Comparison of ENCODE assay signal across 28 cellular contexts in the genomic region with DNA sequence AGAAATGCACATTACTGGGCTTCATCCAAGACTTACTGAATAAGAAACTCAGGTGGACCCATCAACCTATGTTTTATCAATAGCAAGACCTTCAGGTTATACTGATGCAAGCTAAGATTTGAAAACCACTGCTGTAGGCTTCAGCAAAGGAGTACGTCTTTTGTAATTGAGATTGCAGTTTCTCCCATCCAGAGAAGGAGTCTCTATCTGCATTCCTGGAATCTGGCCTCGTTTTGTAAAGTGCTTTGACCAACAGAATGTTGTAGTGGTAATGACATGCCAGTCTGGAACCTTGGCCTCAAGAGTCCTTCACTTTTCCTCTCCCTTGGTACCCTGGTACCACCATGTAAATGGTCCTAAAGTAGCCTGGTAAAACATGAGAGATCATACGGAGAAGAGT. TPM values are rescaled to one million over a fixed set of nuclear protein-coding genes. Genes with fewer than 3 reads are reported as not detected.
"Had no signal": no experiment of that assay in that cellular context is flagged by ENCODE, and none has a peak within 500 bp of the region (broad histone marks: within the 10 kb centered on the region; RNA-seq: fewer than 3 reads in every experiment).

No MANE protein-coding gene starts in this region.

- H3K4me1 ChIP-seq: pancreas, prostate gland, right lobe of liver, sigmoid colon, stomach, thyroid gland, tibial nerve, upper lobe of left lung, vagina had no signal

- H3K27me3 ChIP-seq: neutrophil, pancreas, right lobe of liver, sigmoid colon, thyroid gland, tibial nerve, upper lobe of left lung, vagina had no signal

- H3K27me3 Mint-ChIP-seq: natural killer cell treated with Interleukin-12 subunit alpha and Interleukin-12 subunit beta and Interleukin-15 and Interleukin-18, amount 100 ng/mL, for 72 hours; stimulated activated naive B cell treated with anti-CD40 and anti-IgM and Interleukin-4, amounts not matched to agents 10 μg/mL and 1 μg/mL and 100 μg/mL, for 72 hours had no signal

- H3K9me3 ChIP-seq: neutrophil, pancreas, prostate gland, right lobe of liver, sigmoid colon, thoracic aorta, thyroid gland, upper lobe of left lung, vagina had no signal

- H3K4me3 Mint-ChIP-seq: naive thymus-derived CD8-positive, alpha-beta T cell; natural killer cell treated with Interleukin-12 subunit alpha and Interleukin-12 subunit beta and Interleukin-15 and Interleukin-18, amount 100 ng/mL, for 72 hours; nephron progenitor cell; neural crest cell; stimulated activated effector memory CD8-positive, alpha-beta T cell treated with anti-CD3 and anti-CD28 coated beads, Interleukin-12 subunit alpha, Interleukin-12 subunit beta, amount 100 ng/mL, for 72 hours; stimulated activated naive B cell treated with anti-CD40 and anti-IgM and Interleukin-4, amounts not matched to agents 10 μg/mL and 1 μg/mL and 100 μg/mL, for 72 hours; stimulated activated naive CD8-positive, alpha-beta T cell treated with anti-CD3 and anti-CD28 coated beads, Interleukin-15, Interleukin-2, amounts not matched to agents 100 ng/mL and 50 ng/mL, for 24 hours had no signal

- H3K36me3 Mint-ChIP-seq: stimulated activated effector memory CD8-positive, alpha-beta T cell treated with anti-CD3 and anti-CD28 coated beads, Interleukin-12 subunit alpha, Interleukin-12 subunit beta, amount 100 ng/mL, for 72 hours; stimulated activated naive B cell treated with anti-CD40 and anti-IgM and Interleukin-4, amounts not matched to agents 10 μg/mL and 1 μg/mL and 100 μg/mL, for 72 hours had no signal

- ATAC-seq: naive thymus-derived CD8-positive, alpha-beta T cell; natural killer cell treated with Interleukin-12 subunit alpha and Interleukin-12 subunit beta and Interleukin-15 and Interleukin-18, amount 100 ng/mL, for 72 hours; pancreas; right cardiac atrium; right lobe of liver; stimulated activated effector memory CD8-positive, alpha-beta T cell treated with anti-CD3 and anti-CD28 coated beads, Interleukin-12 subunit alpha, Interleukin-12 subunit beta, amount 100 ng/mL, for 72 hours; stimulated activated naive B cell treated with anti-CD40 and anti-IgM and Interleukin-4, amounts not matched to agents 10 μg/mL and 1 μg/mL and 100 μg/mL, for 72 hours had no signal

- H3K9me3 Mint-ChIP-seq: nephron progenitor cell had no signal

- H3K27ac ChIP-seq: neutrophil, pancreas, prostate gland, right lobe of liver, sigmoid colon, stomach, thoracic aorta, thyroid gland, tibial nerve, upper lobe of left lung, vagina had no signal

- H3K36me3 ChIP-seq: neutrophil, pancreas, prostate gland, right lobe of liver, sigmoid colon, stomach, thoracic aorta, thyroid gland, tibial nerve, upper lobe of left lung, vagina had no signal

- H3K4me3 ChIP-seq: pancreas, prostate gland, right lobe of liver, sigmoid colon, stomach, thoracic aorta, thyroid gland, tibial nerve, upper lobe of left lung, vagina had no signal

- H3K27ac Mint-ChIP-seq: naive thymus-derived CD8-positive, alpha-beta T cell; natural killer cell treated with Interleukin-12 subunit alpha and Interleukin-12 subunit beta and Interleukin-15 and Interleukin-18, amount 100 ng/mL, for 72 hours; nephron progenitor cell; stimulated activated effector memory CD8-positive, alpha-beta T cell treated with anti-CD3 and anti-CD28 coated beads, Interleukin-12 subunit alpha, Interleukin-12 subunit beta, amount 100 ng/mL, for 72 hours; stimulated activated naive B cell treated with anti-CD40 and anti-IgM and Interleukin-4, amounts not matched to agents 10 μg/mL and 1 μg/mL and 100 μg/mL, for 72 hours; stimulated activated naive CD8-positive, alpha-beta T cell treated with anti-CD3 and anti-CD28 coated beads, Interleukin-15, Interleukin-2, amounts not matched to agents 100 ng/mL and 50 ng/mL, for 24 hours had no signal

- DNase-seq: naive thymus-derived CD8-positive, alpha-beta T cell; nephron progenitor cell; nucleus accumbens; pancreas; right cardiac atrium; right lobe of liver; sigmoid colon; small intestine; stimulated activated CD4-positive, alpha-beta T cell treated with anti-CD3 and anti-CD28 coated beads, Interleukin-15, amount 100 ng/mL, for 24 hours; stimulated activated CD4-positive, alpha-beta T cell treated with anti-CD3 and anti-CD28 coated beads, Interleukin-2, amount 100 ng/mL, for 24 hours; stimulated activated CD4-positive, alpha-beta T cell treated with anti-CD3 and anti-CD28 coated beads, Interleukin-2, amount 100 ng/mL, for 48 hours; stimulated activated CD4-positive, alpha-beta T cell treated with anti-CD3 and anti-CD28 coated beads, Interleukin-4, amount 100 ng/mL, for 24 hours; stimulated activated naive B cell treated with anti-CD40 and anti-IgM and Interleukin-4, amounts not matched to agents 10 μg/mL and 1 μg/mL and 100 μg/mL, for 72 hours; stimulated activated naive CD4-positive, alpha-beta T cell treated with Interleukin-2 at 50 U/mL for 16 hours; stomach; thyroid gland; trophoblast cell; upper lobe of left lung had no signal

- H3K4me1 Mint-ChIP-seq: naive thymus-derived CD8-positive, alpha-beta T cell; nephron progenitor cell; neural crest cell; stimulated activated effector memory CD8-positive, alpha-beta T cell treated with anti-CD3 and anti-CD28 coated beads, Interleukin-12 subunit alpha, Interleukin-12 subunit beta, amount 100 ng/mL, for 72 hours; stimulated activated naive B cell treated with anti-CD40 and anti-IgM and Interleukin-4, amounts not matched to agents 10 μg/mL and 1 μg/mL and 100 μg/mL, for 72 hours had no signal

- FAIRE-seq: pancreas, small intestine, urothelium cell line had no signal

RNA-seq across cellular contexts. Expression of a gene that starts 32.2 kb away (rescaled TPM):
- total RNA-seq: naive thymus-derived CD8-positive, alpha-beta T cell; natural killer cell treated with Interleukin-12 subunit alpha and Interleukin-12 subunit beta and Interleukin-15 and Interleukin-18, amount 100 ng/mL, for 72 hours; right lobe of liver; thoracic aorta had no signal
- polyA plus RNA-seq: naive thymus-derived CD8-positive, alpha-beta T cell had no signal
